ENCODE assay signal across 29 cellular contexts in the genomic region with DNA sequence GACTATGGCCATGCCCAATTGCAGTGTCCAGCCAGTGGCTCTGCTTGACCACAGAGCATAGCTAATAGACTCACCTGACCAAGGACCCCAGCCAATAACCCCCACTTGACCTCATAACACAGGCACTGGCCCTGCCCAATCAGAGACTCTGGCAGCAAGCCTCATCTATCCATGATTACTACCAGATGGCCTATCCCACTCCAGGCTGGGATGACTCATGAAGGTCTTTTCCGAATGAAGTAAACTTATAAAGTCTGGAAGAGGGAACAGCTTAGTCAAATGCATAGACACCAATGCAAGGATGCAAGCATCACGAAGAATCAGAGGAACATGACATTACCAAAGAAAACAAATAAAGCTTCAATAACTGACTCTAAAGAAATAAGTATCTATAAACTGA.
"Had no signal": no experiment of that assay in that cellular context is flagged by ENCODE, and none has a peak within 500 bp of the region (broad histone marks: within the 10 kb centered on the region; RNA-seq: fewer than 3 reads in every experiment).

No MANE protein-coding gene starts in this region.

- H3K9ac ChIP-seq: neural progenitor cell had no signal

- H3K27ac ChIP-seq: left lung, lower lobe of right lung, neural progenitor cell, pancreas, prostate gland, skin epidermis, stomach, testis, thyroid gland, transverse colon, upper lobe of left lung, vagina had no signal

- H3K4me1 Mint-ChIP-seq: mesothelial cell of epicardium; naive B cell; natural killer cell; nephron progenitor cell; neural progenitor cell; stimulated activated naive B cell treated with anti-CD40 and anti-IgM and Interleukin-4, amounts not matched to agents 10 μg/mL and 1 μg/mL and 100 μg/mL, for 72 hours had no signal

- H3K4me3 ChIP-seq: left lung, lower lobe of right lung, neural progenitor cell, pancreas, prostate gland, skin epidermis, stomach, testis, thyroid gland, transverse colon, upper lobe of left lung, vagina had no signal

- H3K4me2 ChIP-seq: neural progenitor cell had no signal

- ATAC-seq: left colon; left lung; lower lobe of right lung; natural killer cell; pancreas; right cardiac atrium; sciatic nerve; stimulated activated naive B cell treated with anti-CD40 and anti-IgM and Interleukin-4, amounts not matched to agents 10 μg/mL and 1 μg/mL and 100 μg/mL, for 72 hours; stimulated activated naive CD8-positive, alpha-beta T cell treated with anti-CD3 and anti-CD28 coated beads, Interleukin-15, Interleukin-2, amounts not matched to agents 100 U/mL and 50 U/mL, for 24 hours had no signal

- H3K4me3 Mint-ChIP-seq: mesothelial cell of epicardium; naive B cell; natural killer cell; nephron progenitor cell; neural progenitor cell; stimulated activated naive B cell treated with anti-CD40 and anti-IgM and Interleukin-4, amounts not matched to agents 10 μg/mL and 1 μg/mL and 100 μg/mL, for 72 hours had no signal

- H3K36me3 ChIP-seq: left lung, lower lobe of right lung, neural progenitor cell, pancreas, prostate gland, stomach, thyroid gland, transverse colon, upper lobe of left lung, vagina had no signal

- H3K4me1 ChIP-seq: left lung, lower lobe of right lung, neural progenitor cell, pancreas, prostate gland, stomach, testis, thyroid gland, transverse colon, upper lobe of left lung, vagina had no signal

- H3K27me3 ChIP-seq: left lung, neural progenitor cell, pancreas, stomach, testis, thyroid gland, transverse colon, upper lobe of left lung, vagina had no signal

- H2AFZ ChIP-seq: neural progenitor cell had no signal

- DNase-seq: hippocampal formation; left colon; left lung; lower lobe of right lung; mesendoderm; naive B cell; natural killer cell; nephron progenitor cell; posterior cingulate gyrus; retina; right cardiac atrium; stimulated activated CD4-positive, alpha-beta T cell treated with anti-CD3 and anti-CD28 coated beads, Interleukin-12 subunit alpha, Interleukin-12 subunit beta, amount 100 ng/mL, for 4 hours; stimulated activated CD4-positive, alpha-beta T cell treated with anti-CD3 and anti-CD28 coated beads, Interleukin-15, amount 100 ng/mL, for 24 hours; stimulated activated CD4-positive, alpha-beta T cell treated with anti-CD3 and anti-CD28 coated beads, Interleukin-2, amount 100 ng/mL, for 24 hours; stimulated activated CD4-positive, alpha-beta T cell treated with anti-CD3 and anti-CD28 coated beads, Interleukin-4, amount 100 ng/mL, for 1 hour; stimulated activated naive B cell treated with anti-CD40 and anti-IgM and Interleukin-4, amounts not matched to agents 10 μg/mL and 1 μg/mL and 100 μg/mL, for 72 hours; stimulated activated naive CD8-positive, alpha-beta T cell treated with anti-CD3 and anti-CD28 coated beads, Interleukin-15, Interleukin-2, amounts not matched to agents 100 U/mL and 50 U/mL, for 24 hours; stomach; testis; thyroid gland; transverse colon; upper lobe of left lung had no signal

- H3K36me3 Mint-ChIP-seq: neural progenitor cell; stimulated activated naive B cell treated with anti-CD40 and anti-IgM and Interleukin-4, amounts not matched to agents 10 μg/mL and 1 μg/mL and 100 μg/mL, for 72 hours had no signal

- H3K9me3 ChIP-seq: lower lobe of right lung, pancreas, prostate gland, testis had no signal
